In genomic region chr2:36059684-36060083, GRCh38 we compare ENCODE assay signal across 10 cellular contexts.
A peak's percentile ranks its signal among the peaks of the same experiment; 100 is the strongest.
DNase-seq lines count a peak whose midpoint lies in the region; ATAC-seq, FAIRE-seq and TF ChIP-seq lines count a peak whose summit lies in the region.
"Had no signal": no experiment of that assay in that cellular context is flagged by ENCODE, and none has a peak within 500 bp of the region (broad histone marks: within the 10 kb centered on the region; RNA-seq: fewer than 3 reads in every experiment).

No MANE protein-coding gene starts in this region.

- H3K9me3 Mint-ChIP-seq in endothelial cell (ENCODE audit: unreplicated experiment): no peaks in the 10 kb centered on the region

- H3K27me3 Mint-ChIP-seq in endothelial cell (ENCODE audit: unreplicated experiment): peaks cover 2% of the 10 kb centered on the region

- H3K27ac Mint-ChIP-seq in endothelial cell (ENCODE audit: unreplicated experiment): peak overlapping the region; percentile 88

- DNase-seq in endothelial cell (ENCODE audit: low spot score) (no peak), RCC 7860 (ENCODE audit: low spot score) (no peak), NCI-H146 treated with DMSO at 0.1 percent for 48 hours (lab: John Stamatoyannopoulos, UW; ENCODE audit: unreplicated experiment) (no peak), anterior cingulate cortex (lab: John Stamatoyannopoulos, UW) (no peak)
- no peak for DNase-seq in activated CD4-positive, alpha-beta T cell treated with anti-CD3 and anti-CD28 coated beads, Interleukin-2, amount 50 U/mL, for 48 hours
- DNase-seq: activated gamma-delta T cell treated with Interleukin-2 at 50 U/mL for 16 hours, IMR-90 had no signal

- peak; percentile 100 for ATAC-seq in GM18508 (IDR thresholded peaks at IDR 0.05; ENCODE audit: insufficient read depth, unreplicated experiment)
- ATAC-seq in GM21723 (IDR thresholded peaks at IDR 0.05; ENCODE audit: unreplicated experiment): peak; percentile 100
- peak; percentile 100 for ATAC-seq in HG03457 (IDR thresholded peaks at IDR 0.05; ENCODE audit: unreplicated experiment)

- no peak overlapping the region for H3K4me3 Mint-ChIP-seq in endothelial cell (ENCODE audit: unreplicated experiment)

- peaks cover 26% of the 10 kb centered on the region for H3K4me1 Mint-ChIP-seq in endothelial cell (ENCODE audit: unreplicated experiment)

- H3K36me3 Mint-ChIP-seq in endothelial cell (ENCODE audit: low read depth, unreplicated experiment): no peaks in the 10 kb centered on the region

- TF ChIP-seq CTCF in endothelial cell (IDR thresholded peaks at IDR 0.05; ENCODE audit: unreplicated experiment): no peak

- no peak for FAIRE-seq in RCC 7860 (lab: Jason Lieb, UNC)
